ENCODE assay signal across 15 cellular contexts in genomic region chr12:100699209-100699608, GRCh38.
A peak's percentile ranks its signal among the peaks of the same experiment; 100 is the strongest.
DNase-seq lines count a peak whose midpoint lies in the region; ATAC-seq and TF ChIP-seq lines count a peak whose summit lies in the region.
"Had no signal": no experiment of that assay in that cellular context is flagged by ENCODE, and none has a peak within 500 bp of the region (broad histone marks: within the 10 kb centered on the region; RNA-seq: fewer than 3 reads in every experiment).

No MANE protein-coding gene starts in this region.

- peak; percentile 9 for DNase-seq in GDM1 (lab: John Stamatoyannopoulos, UW)
- DNase-seq in COR-L47 (lab: John Stamatoyannopoulos, UW) = no peak
- DNase-seq in OCI-M1 (lab: John Stamatoyannopoulos, UW) = no peak
- no peak for DNase-seq in OCI-M2 (lab: John Stamatoyannopoulos, UW; ENCODE audit: unreplicated experiment)
- DNase-seq in activated naive CD4-positive, alpha-beta T cell treated with anti-CD3 and anti-CD28 coated beads for 36 hours = no peak
- DNase-seq: amniotic stem cell, DMS79, foreskin melanocyte, kidney glomerular epithelial cell, NCI-H2081, tibial artery had no signal

- ATAC-seq in GM21360 (IDR thresholded peaks at IDR 0.05; ENCODE audit: unreplicated experiment) (peak; percentile 81), HG03135 (IDR thresholded peaks at IDR 0.05; ENCODE audit: unreplicated experiment) (peak; percentile 59)

- H3K9ac ChIP-seq in OCI-LY3 (ENCODE audit: low read length) = no peak overlapping the region

- H3K27ac Mint-ChIP-seq in activated naive CD4-positive, alpha-beta T cell treated with anti-CD3 and anti-CD28 coated beads for 36 hours = no peak overlapping the region

- H3K36me3 Mint-ChIP-seq in activated naive CD4-positive, alpha-beta T cell treated with anti-CD3 and anti-CD28 coated beads for 36 hours (ENCODE audit: low read depth) = no peaks in the 10 kb centered on the region

- H2AFZ ChIP-seq in OCI-LY3 (ENCODE audit: low read depth, low read length) = no peak overlapping the region

- H3K27me3 ChIP-seq in OCI-LY3 (ENCODE audit: low read depth, low read length) = peaks cover 46% of the 10 kb centered on the region
- H3K27me3 ChIP-seq: tibial artery had no signal

- TF ChIP-seq CTCF in OCI-LY3 (IDR thresholded peaks at IDR 0.05; ENCODE audit: low read depth, low read length) = no peak

- intact Hi-C loops in activated naive CD4-positive, alpha-beta T cell treated with anti-CD3 and anti-CD28 coated beads for 36 hours (cut with micrococcal nuclease) = no loop called here

- H4K20me1 ChIP-seq in OCI-LY3 (ENCODE audit: insufficient read depth, low read length) = no peaks in the 10 kb centered on the region

- H3K36me3 ChIP-seq in OCI-LY3 (replicated peaks; ENCODE audit: low read depth, low read length) = no peaks in the 10 kb centered on the region
- H3K36me3 ChIP-seq: tibial artery had no signal

- no peak overlapping the region for H3K4me3 Mint-ChIP-seq in activated naive CD4-positive, alpha-beta T cell treated with anti-CD3 and anti-CD28 coated beads for 36 hours

- H3K9me3 Mint-ChIP-seq in activated naive CD4-positive, alpha-beta T cell treated with anti-CD3 and anti-CD28 coated beads for 36 hours = no peaks in the 10 kb centered on the region

- H3K9me3 ChIP-seq in OCI-LY3 (ENCODE audit: insufficient read depth, low read length) = no peaks in the 10 kb centered on the region
- H3K9me3 ChIP-seq: tibial artery had no signal

- H3K4me3 ChIP-seq in OCI-LY3 (ENCODE audit: low read length) = peak overlapping the region; percentile 41
- H3K4me3 ChIP-seq: skin epidermis, tibial artery had no signal

- H3K27me3 Mint-ChIP-seq in activated naive CD4-positive, alpha-beta T cell treated with anti-CD3 and anti-CD28 coated beads for 36 hours (ENCODE audit: low read depth) = peaks cover 11% of the 10 kb centered on the region

- H3K4me1 ChIP-seq in OCI-LY3 (ENCODE audit: low read length) = peaks cover 32% of the 10 kb centered on the region
- H3K4me1 ChIP-seq: tibial artery had no signal

- peak overlapping the region; percentile 56 for H3K4me2 ChIP-seq in OCI-LY3 (ENCODE audit: low read length)

- H3K79me2 ChIP-seq in OCI-LY3 (ENCODE audit: low read length) = no peaks in the 10 kb centered on the region

- H3K27ac ChIP-seq in OCI-LY3 (ENCODE audit: low read length) = peak overlapping the region; percentile 66
- H3K27ac ChIP-seq: skin epidermis, tibial artery had no signal

- CTCF ChIA-PET in activated naive CD4-positive, alpha-beta T cell treated with anti-CD3 and anti-CD28 coated beads for 36 hours (lab: Charles Lee) = no interaction called here

- no peaks in the 10 kb centered on the region for H3K4me1 Mint-ChIP-seq in activated naive CD4-positive, alpha-beta T cell treated with anti-CD3 and anti-CD28 coated beads for 36 hours (ENCODE audit: low read depth)
